ENCODE assay signal across 9 cellular contexts in genomic region chr1:38578444-38578951, GRCh38.
DNase-seq lines count a peak whose midpoint lies in the region; ATAC-seq and TF ChIP-seq lines count a peak whose summit lies in the region.
"Had no signal": no experiment of that assay in that cellular context is flagged by ENCODE, and none has a peak within 500 bp of the region (broad histone marks: within the 10 kb centered on the region; RNA-seq: fewer than 3 reads in every experiment).

No MANE protein-coding gene starts in this region.

- peak overlapping the region; percentile 15 for H3K4me3 Mint-ChIP-seq in central memory CD8-positive, alpha-beta T cell
- H3K4me3 Mint-ChIP-seq in nephron: peak overlapping the region; percentile 76 to 83 (median 79)

- peaks cover 70% of the 10 kb centered on the region for H3K27me3 Mint-ChIP-seq in central memory CD8-positive, alpha-beta T cell
- H3K27me3 Mint-ChIP-seq in nephron (ENCODE audit: low read depth): peaks cover 79% of the 10 kb centered on the region

- H3K36me3 Mint-ChIP-seq in central memory CD8-positive, alpha-beta T cell (ENCODE audit: insufficient read depth): peaks cover 2% of the 10 kb centered on the region
- H3K36me3 Mint-ChIP-seq in nephron (ENCODE audit: low read depth): peaks cover 7% of the 10 kb centered on the region

- H3K4me3 ChIP-seq in H7 (ENCODE audit: insufficient read depth, low read depth, low read length): peak overlapping the region; percentile 57
- H3K4me3 ChIP-seq: SJSA1 had no signal

- DNase-seq in DMS153 treated with DMSO at 0.1 percent for 48 hours (lab: John Stamatoyannopoulos, UW; ENCODE audit: unreplicated experiment) (peak; percentile 18), H7 (peak; percentile 84), left lobe of liver (ENCODE audit: low spot score) (no peak), medulla oblongata (ENCODE audit: extremely low spot score) (no peak)
- DNase-seq in central memory CD8-positive, alpha-beta T cell (ENCODE audit: low spot score in 2 of 2): no peak

- H3K4me1 Mint-ChIP-seq in central memory CD8-positive, alpha-beta T cell: peaks cover 7% of the 10 kb centered on the region
- peaks cover 12% of the 10 kb centered on the region for H3K4me1 Mint-ChIP-seq in nephron

- no peak for TF ChIP-seq CTCF in nephron (IDR thresholded peaks at IDR 0.05; ENCODE audit: unreplicated experiment in 3 of 3)

- no peaks in the 10 kb centered on the region for H3K9me3 Mint-ChIP-seq in central memory CD8-positive, alpha-beta T cell
- H3K9me3 Mint-ChIP-seq in nephron: peaks cover 8% of the 10 kb centered on the region

- H3K36me3 ChIP-seq in H7 (replicated peaks; ENCODE audit: control insufficient read depth, insufficient read depth, low read length): no peaks in the 10 kb centered on the region
- H3K36me3 ChIP-seq: SJSA1 had no signal

- no peak overlapping the region for H3K27ac Mint-ChIP-seq in central memory CD8-positive, alpha-beta T cell (ENCODE audit: low read depth)
- peak overlapping the region in 1 of 3 experiments; percentile 2 for H3K27ac Mint-ChIP-seq in nephron

- H3K27me3 ChIP-seq in H7 (ENCODE audit: control insufficient read depth, insufficient read depth, low read length): peaks cover 38% of the 10 kb centered on the region

- ATAC-seq in central memory CD8-positive, alpha-beta T cell (replicated peaks; ENCODE audit: extremely low read depth, poor library complexity, severe bottlenecking): no peak
- ATAC-seq in left lobe of liver: no peak
- no peak for ATAC-seq in HG02798 (IDR thresholded peaks at IDR 0.05; ENCODE audit: poor library complexity, unreplicated experiment)
- ATAC-seq: esophagus mucosa had no signal

Comparison
In these comparisons a context has a peak if more than half of its experiments do, and no peak if none do; other contexts are left out.
1. DNase-seq: peak in DMS153 treated with DMSO at 0.1 percent for 48 hours (single experiment) and H7 (single experiment); none in central memory CD8-positive, alpha-beta T cell (0 of 2), left lobe of liver (single experiment) and medulla oblongata (single experiment).